Comparison of ENCODE assay signal across 8 cellular contexts in the genomic region with DNA sequence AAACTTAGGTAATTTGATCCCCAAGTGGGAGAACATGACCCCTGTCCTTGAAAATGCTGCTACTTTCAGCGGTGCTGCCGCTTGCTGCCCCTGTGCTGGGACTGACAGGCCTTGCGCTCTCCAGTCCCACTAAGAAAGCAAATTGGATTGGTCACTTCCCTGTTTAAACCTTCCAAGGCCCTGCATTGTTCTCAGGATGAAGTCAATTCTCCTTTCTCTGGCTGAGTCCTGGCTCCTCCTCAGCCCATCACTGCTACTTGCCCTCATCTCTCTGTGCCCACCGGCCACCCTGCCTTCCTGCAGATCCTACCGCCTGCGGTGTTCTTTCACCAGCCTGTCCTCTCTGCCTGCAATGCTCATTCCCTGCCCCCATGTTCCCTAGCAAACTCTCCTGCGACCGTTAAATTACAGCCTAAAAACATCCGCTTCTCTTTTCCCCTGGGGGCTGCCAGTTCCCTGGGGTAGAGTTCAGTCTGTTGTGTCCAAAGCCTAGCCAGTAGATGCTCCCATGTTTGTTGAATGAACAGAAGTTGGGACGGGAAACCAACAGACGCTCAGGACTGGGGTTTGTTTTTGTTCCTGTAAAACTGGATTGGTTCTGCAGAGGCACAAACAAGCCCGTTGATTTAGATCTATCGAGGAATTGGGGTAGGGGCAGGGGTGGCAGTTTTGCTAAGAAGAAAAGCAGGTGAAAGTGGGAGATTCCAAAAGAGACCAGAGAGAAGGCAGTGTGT.
A peak's percentile ranks its signal among the peaks of the same experiment; 100 is the strongest.
DNase-seq lines count a peak whose midpoint lies in the region; ATAC-seq and TF ChIP-seq lines count a peak whose summit lies in the region.

No MANE protein-coding gene starts in this region.

- 58 to 72% methylated on average over 9 to 13 of the region's 13 CpGs for WGBS in endodermal cell (ENCODE audit: insufficient coverage in 1 of 2, insufficient read length in 1 of 2), 2 experiments
- WGBS in ovary, 3 donors, result 57 to 60% (median 59%) methylated on average over 13 of the region's 13 CpGs

- no peak for TF ChIP-seq EP300 in ovary (IDR thresholded peaks at IDR 0.05)

- TF ChIP-seq CTCF in endodermal cell (conservative IDR thresholded peaks at IDR 0.05) (no peak), neural progenitor cell (IDR thresholded peaks at IDR 0.05) (no peak), ovary (IDR thresholded peaks at IDR 0.05) (no peak)

- no peak for ATAC-seq in HG02798 (IDR thresholded peaks at IDR 0.05; ENCODE audit: poor library complexity, unreplicated experiment)

- peaks cover 10% of the 10 kb centered on the region for H3K36me3 Mint-ChIP-seq in activated T-cell treated with anti-CD3 and anti-CD28 coated beads, Interleukin-2, amount 50 U/mL, for 24 hours (ENCODE audit: low read depth)
- H3K36me3 Mint-ChIP-seq in endodermal cell (ENCODE audit: low read depth) (no peaks in the 10 kb centered on the region), neural progenitor cell (no peaks in the 10 kb centered on the region)

- no peak for TF ChIP-seq POLR2A in ovary (IDR thresholded peaks at IDR 0.05)

- H3K27ac ChIP-seq in endodermal cell (ENCODE audit: low read depth, low read length), result no peak overlapping the region
- H3K27ac ChIP-seq in neural progenitor cell, result no peak overlapping the region
- H3K27ac ChIP-seq in ovary, result no peak overlapping the region

- no peaks in the 10 kb centered on the region for H3K27me3 ChIP-seq in endodermal cell (ENCODE audit: control insufficient read depth, insufficient read depth, low read length, poor library complexity, severe bottlenecking)
- H3K27me3 ChIP-seq in neural progenitor cell, result peaks cover 18% of the 10 kb centered on the region
- H3K27me3 ChIP-seq in ovary, result no peaks in the 10 kb centered on the region

- intact Hi-C loops in ovary (cut with DNase I), result loop anchor here in 1 of 4 donors (5.0 kb wide), 1 partner anchor 849 kb away; no protein-coding TSS in a partner anchor

- peak overlapping the region; percentile 99 for H2AFZ ChIP-seq in neural progenitor cell (replicated peaks)

- DNase-seq in activated T-cell treated with anti-CD3 and anti-CD28 coated beads, Interleukin-2, amount 50 U/mL, for 24 hours, result no peak
- DNase-seq in activated T-cell treated with anti-CD3 and anti-CD28 coated beads for 4 hours, result no peak
- peak; percentile 58 for DNase-seq in MV-4-11 (lab: John Stamatoyannopoulos, UW)
- DNase-seq in endodermal cell, result peak; percentile 66
- peak; percentile 71 for DNase-seq in neural progenitor cell (ENCODE audit: low spot score)
- DNase-seq in ovary, result no peak
- no peak for DNase-seq in NCI-H2196 (lab: John Stamatoyannopoulos, UW; ENCODE audit: unreplicated experiment)

- peaks cover 82% of the 10 kb centered on the region for H3K4me1 Mint-ChIP-seq in activated T-cell treated with anti-CD3 and anti-CD28 coated beads, Interleukin-2, amount 50 U/mL, for 24 hours (ENCODE audit: low read depth)
- H3K4me1 Mint-ChIP-seq in endodermal cell (peaks cover 42% of the 10 kb centered on the region), neural progenitor cell (peaks cover 29% of the 10 kb centered on the region)

- peak overlapping the region; percentile 90 for H3K4me2 ChIP-seq in neural progenitor cell

- H3K79me2 ChIP-seq in neural progenitor cell (ENCODE audit: low read depth), result no peaks in the 10 kb centered on the region

- H3K36me3 ChIP-seq in endodermal cell (ENCODE audit: control insufficient read depth, insufficient read depth, low read length) (no peaks in the 10 kb centered on the region), neural progenitor cell (no peaks in the 10 kb centered on the region), ovary (no peaks in the 10 kb centered on the region)

- H3K4me3 ChIP-seq in endodermal cell (ENCODE audit: low read length) (peak overlapping the region; percentile 67), neural progenitor cell (peak overlapping the region; percentile 56), ovary (no peak overlapping the region)

- H3K4me3 Mint-ChIP-seq in activated T-cell treated with anti-CD3 and anti-CD28 coated beads, Interleukin-2, amount 50 U/mL, for 24 hours, result peak overlapping the region; percentile 43
- H3K4me3 Mint-ChIP-seq in endodermal cell (peak overlapping the region; percentile 39), neural progenitor cell (peak overlapping the region; percentile 42)

- H3K9ac ChIP-seq in endodermal cell (ENCODE audit: extremely low read depth, low read length, poor library complexity, severe bottlenecking), result no peak overlapping the region
- no peak overlapping the region for H3K9ac ChIP-seq in neural progenitor cell

- peaks cover 6% of the 10 kb centered on the region for H3K9me3 Mint-ChIP-seq in activated T-cell treated with anti-CD3 and anti-CD28 coated beads, Interleukin-2, amount 50 U/mL, for 24 hours
- H3K9me3 Mint-ChIP-seq in endodermal cell (no peaks in the 10 kb centered on the region), neural progenitor cell (no peaks in the 10 kb centered on the region)

- peaks cover 24% of the 10 kb centered on the region for H3K4me1 ChIP-seq in endodermal cell (ENCODE audit: control insufficient read depth, insufficient read depth, low read length)
- peaks cover 35% of the 10 kb centered on the region for H3K4me1 ChIP-seq in neural progenitor cell
- H3K4me1 ChIP-seq in ovary (ENCODE audit: insufficient read depth), result peaks cover 4% of the 10 kb centered on the region

- no peaks in the 10 kb centered on the region for H4K20me1 ChIP-seq in neural progenitor cell (ENCODE audit: low read depth)

- H3K9me3 ChIP-seq in endodermal cell (ENCODE audit: control insufficient read depth, low read length) (no peaks in the 10 kb centered on the region), neural progenitor cell (ENCODE audit: low read depth) (no peaks in the 10 kb centered on the region), ovary (no peaks in the 10 kb centered on the region)

- no peaks in the 10 kb centered on the region for H3K27me3 Mint-ChIP-seq in activated T-cell treated with anti-CD3 and anti-CD28 coated beads, Interleukin-2, amount 50 U/mL, for 24 hours
- H3K27me3 Mint-ChIP-seq in endodermal cell (ENCODE audit: insufficient read depth), result peaks cover 13% of the 10 kb centered on the region
- H3K27me3 Mint-ChIP-seq in neural progenitor cell (ENCODE audit: insufficient read depth, low read depth), result peaks cover 7% of the 10 kb centered on the region

- H3K27ac Mint-ChIP-seq in activated T-cell treated with anti-CD3 and anti-CD28 coated beads, Interleukin-2, amount 50 U/mL, for 24 hours, result peak overlapping the region; percentile 20
- H3K27ac Mint-ChIP-seq in endodermal cell (peak overlapping the region; percentile 31), neural progenitor cell (peak overlapping the region; percentile 28)

- H3F3A ChIP-seq in neural progenitor cell (ENCODE audit: low read depth), result peaks cover 18% of the 10 kb centered on the region

Comparison
In these comparisons a context has a peak if more than half of its experiments do, and no peak if none do; other contexts are left out.
1. DNase-seq: peak in MV-4-11 (single experiment), endodermal cell (single experiment) and neural progenitor cell (single experiment); none in activated T-cell treated with anti-CD3 and anti-CD28 coated beads, Interleukin-2, amount 50 U/mL, for 24 hours (single experiment), activated T-cell treated with anti-CD3 and anti-CD28 coated beads for 4 hours (single experiment), ovary (0 of 5) and NCI-H2196 (single experiment).
2. Peak in every context shown above with its lines, with median percentiles within 50 percentile points of each other: H3K27ac Mint-ChIP-seq and H3K4me3 Mint-ChIP-seq.